ENCODE assay signal across 1 cellular context in genomic region chr18:77035380-77035779, GRCh38.
TF ChIP-seq lines count a peak whose summit lies in the region.

No MANE protein-coding gene starts in this region.

TF ChIP-seq in GM23338, 12 proteins besides CTCF, POLR2A, EP300 and RAD21 (continued from another document):
- TF ChIP-seq ZNF462 (CRISPR knock-in tag; IDR thresholded peaks at IDR 0.05) (no peak), JUNB (IDR thresholded peaks at IDR 0.05; ENCODE audit: unreplicated experiment) (no peak), ETS1 (IDR thresholded peaks at IDR 0.05) (no peak), ZNF331 (CRISPR knock-in tag; IDR thresholded peaks at IDR 0.05; ENCODE audit: low read depth) (no peak), EZH2 (IDR thresholded peaks at IDR 0.05; ENCODE audit: low read depth, unreplicated experiment) (no peak), REST (IDR thresholded peaks at IDR 0.05; ENCODE audit: unreplicated experiment) (no peak), ZNF114 (CRISPR knock-in tag; IDR thresholded peaks at IDR 0.05) (no peak)
